Comparison of ENCODE assay signal across 2 cellular contexts in genomic region chr16:3957344-3957980, GRCh38.
TF ChIP-seq lines count a peak whose summit lies in the region.

No MANE protein-coding gene starts in this region.

TF ChIP-seq in IMR-90, 13 proteins besides CTCF, POLR2A, EP300 and RAD21 (continued from another document):
- no peak for TF ChIP-seq RCOR1 (IDR thresholded peaks at IDR 0.05; ENCODE audit: insufficient replicate concordance, low read length)
- no peak for TF ChIP-seq ELK1 (IDR thresholded peaks at IDR 0.05; ENCODE audit: borderline replicate concordance, low read depth, low read length)
- TF ChIP-seq MAFK (IDR thresholded peaks at IDR 0.05; ENCODE audit: low read depth, low read length) = no peak
- no peak for TF ChIP-seq FOS (IDR thresholded peaks at IDR 0.05; ENCODE audit: low read depth, low read length)
- no peak for TF ChIP-seq RFX5 (IDR thresholded peaks at IDR 0.05; ENCODE audit: low read depth, low read length)
- no peak for TF ChIP-seq CEBPB (IDR thresholded peaks at IDR 0.05; ENCODE audit: low read depth, low read length)
- TF ChIP-seq BHLHE40 (IDR thresholded peaks at IDR 0.05; ENCODE audit: low read depth, low read length) = no peak
- TF ChIP-seq USF2 (IDR thresholded peaks at IDR 0.05; ENCODE audit: low read depth, low read length) = no peak
- TF ChIP-seq MAZ (IDR thresholded peaks at IDR 0.05; ENCODE audit: borderline replicate concordance, low read depth, low read length) = no peak
- no peak for TF ChIP-seq NFE2L2 (IDR thresholded peaks at IDR 0.05; ENCODE audit: low read depth, low read length)

TF ChIP-seq in K562, 482 proteins besides CTCF, POLR2A, EP300 and RAD21 (continued from another document):
- TF ChIP-seq CBX2 (IDR thresholded peaks at IDR 0.05; ENCODE audit: insufficient read depth, low read length, poor library complexity, severe bottlenecking) = peak; percentile 25
